Comparison of ENCODE assay signal across 8 cellular contexts in the genomic region with DNA sequence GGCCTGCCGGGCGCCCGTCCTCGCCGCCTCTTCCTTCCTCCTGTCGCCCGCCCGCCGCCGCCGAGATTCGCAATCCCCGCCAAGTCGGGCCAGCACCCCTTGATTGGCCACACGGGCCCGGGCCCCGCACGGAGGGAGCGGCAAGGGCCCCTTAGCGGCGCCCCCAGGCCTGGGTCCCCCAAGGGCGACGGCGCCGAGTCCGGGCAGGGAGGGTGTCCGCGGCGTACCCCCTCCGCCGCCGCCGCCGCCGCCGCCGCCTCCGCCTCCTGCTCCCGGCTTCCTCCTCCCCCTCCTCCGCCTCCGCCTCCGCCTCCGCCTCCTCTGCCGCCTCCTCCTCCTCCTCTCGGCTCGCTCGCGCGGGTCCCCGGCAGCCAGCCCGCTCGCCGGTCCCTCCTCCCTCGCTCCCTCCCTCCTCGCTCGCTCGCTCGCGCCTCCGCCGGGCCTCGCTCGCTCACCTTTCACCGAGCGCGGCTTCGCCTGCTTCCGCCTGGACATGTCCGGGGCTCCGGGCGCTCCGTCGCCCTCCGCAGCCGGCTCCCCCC. TPM values are rescaled to one million over a fixed set of nuclear protein-coding genes. Genes with fewer than 3 reads are reported as not detected.
DNase-seq lines count a peak whose midpoint lies in the region; ATAC-seq lines count a peak whose summit lies in the region.

No MANE protein-coding gene starts in this region.

- peak overlapping the region; percentile 75 for H3K4me3 Mint-ChIP-seq in stimulated activated memory B cell treated with anti-CD40 and anti-IgM and Interleukin-4, amounts not matched to agents 10 μg/mL and 1 μg/mL and 100 μg/mL, for 72 hours

- H3K9me3 Mint-ChIP-seq in stimulated activated memory B cell treated with anti-CD40 and anti-IgM and Interleukin-4, amounts not matched to agents 10 μg/mL and 1 μg/mL and 100 μg/mL, for 72 hours: no peaks in the 10 kb centered on the region

- H3K36me3 Mint-ChIP-seq in stimulated activated memory B cell treated with anti-CD40 and anti-IgM and Interleukin-4, amounts not matched to agents 10 μg/mL and 1 μg/mL and 100 μg/mL, for 72 hours: no peaks in the 10 kb centered on the region

- DNase-seq in NCI-H2029 (lab: John Stamatoyannopoulos, UW) (peak; percentile 28), NCI-H2029 treated with DMSO at 0.1 percent for 48 hours (lab: John Stamatoyannopoulos, UW) (no peak), NCI-H774 (lab: John Stamatoyannopoulos, UW) (peak; percentile 43), epidermal melanocyte (ENCODE audit: insufficient read length, low spot score) (peak; percentile 53)
- DNase-seq in activated CD8-positive, alpha-beta memory T cell treated with anti-CD3 and anti-CD28 coated beads, Interleukin-2, amount 50 U/mL, for 48 hours: peak; percentile 65

- H3K4me3 ChIP-seq in mesodermal cell (ENCODE audit: extremely low read depth, insufficient read depth, low read length, poor library complexity, severe bottlenecking): peak overlapping the region; percentile 74

- ATAC-seq in HG03103 (IDR thresholded peaks at IDR 0.05; ENCODE audit: low read depth, unreplicated experiment): peak; percentile 51
- peak; percentile 52 for ATAC-seq in stimulated activated memory B cell treated with anti-CD40 and anti-IgM and Interleukin-4, amounts not matched to agents 10 μg/mL and 1 μg/mL and 100 μg/mL, for 72 hours

- no peaks in the 10 kb centered on the region for H3K36me3 ChIP-seq in mesodermal cell (ENCODE audit: control insufficient read depth, insufficient read depth, low read length)

- no peak overlapping the region for H3K27ac Mint-ChIP-seq in stimulated activated memory B cell treated with anti-CD40 and anti-IgM and Interleukin-4, amounts not matched to agents 10 μg/mL and 1 μg/mL and 100 μg/mL, for 72 hours

- peak overlapping the region; percentile 86 for H3K27ac ChIP-seq in mesodermal cell (ENCODE audit: low read depth, low read length, severe bottlenecking)

- peaks cover 33% of the 10 kb centered on the region for H3K4me1 ChIP-seq in mesodermal cell (ENCODE audit: control insufficient read depth, insufficient read depth, low read length, poor library complexity, severe bottlenecking)

- 0% methylated on average over 52 to 58 of the region's 75 CpGs for WGBS in mesodermal cell (ENCODE audit: insufficient coverage in 2 of 2), 2 experiments

- H3K27me3 Mint-ChIP-seq in stimulated activated memory B cell treated with anti-CD40 and anti-IgM and Interleukin-4, amounts not matched to agents 10 μg/mL and 1 μg/mL and 100 μg/mL, for 72 hours: peaks cover 82% of the 10 kb centered on the region

- peaks cover 19% of the 10 kb centered on the region for H3K4me1 Mint-ChIP-seq in stimulated activated memory B cell treated with anti-CD40 and anti-IgM and Interleukin-4, amounts not matched to agents 10 μg/mL and 1 μg/mL and 100 μg/mL, for 72 hours

- no peaks in the 10 kb centered on the region for H3K9me3 ChIP-seq in mesodermal cell (ENCODE audit: control insufficient read depth, low read length)

RNA-seq across cellular contexts. Expression of gene ZNF423, which starts 0.6 kb away (rescaled TPM):
- polyA plus RNA-seq in mesodermal cell (2013, experiment 1 of 2): 20.3 TPM
- polyA plus RNA-seq in mesodermal cell (2013, experiment 2 of 2): 16.5 TPM
